Comparison of ENCODE assay signal across 18 cellular contexts in the genomic region with DNA sequence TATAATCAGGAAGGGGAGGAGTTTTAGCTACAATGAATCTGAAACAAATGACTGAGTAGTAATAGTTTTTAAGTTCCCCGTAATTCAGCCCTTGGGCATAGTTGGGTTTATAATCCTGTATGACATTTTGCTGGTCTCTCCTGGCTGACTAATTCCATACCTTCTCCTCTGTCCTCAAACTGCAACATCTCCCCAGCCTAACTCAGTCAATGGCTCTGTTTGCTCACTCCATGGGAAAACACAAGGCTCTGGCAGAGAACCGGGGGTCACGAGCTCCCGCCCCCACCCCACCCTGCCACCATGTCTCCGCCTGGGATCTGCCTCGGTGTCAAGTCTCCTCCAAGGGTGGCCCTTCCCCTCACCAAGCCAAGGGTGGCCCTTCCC.
DNase-seq lines count a peak whose midpoint lies in the region; ATAC-seq and TF ChIP-seq lines count a peak whose summit lies in the region.
"Had no signal": no experiment of that assay in that cellular context is flagged by ENCODE, and none has a peak within 500 bp of the region (broad histone marks: within the 10 kb centered on the region; RNA-seq: fewer than 3 reads in every experiment).

No MANE protein-coding gene starts in this region.

- H3K4me1 Mint-ChIP-seq in natural killer cell, result peaks cover 43 to 48% of the 10 kb centered on the region in 2 donors
- H3K4me1 Mint-ChIP-seq in natural killer cell treated with Interleukin-12 subunit alpha and Interleukin-12 subunit beta and Interleukin-15 and Interleukin-18, amount 100 ng/mL, for 72 hours (ENCODE audit: low read depth in 2 of 2), result peaks cover 21 to 35% of the 10 kb centered on the region in 2 donors
- H3K4me1 Mint-ChIP-seq in T-cell, result peaks cover 42 to 80% (median 76%) of the 10 kb centered on the region in 3 donors
- peaks cover 35% of the 10 kb centered on the region for H3K4me1 Mint-ChIP-seq in activated naive CD8-positive, alpha-beta T cell treated with anti-CD3 and anti-CD28 coated beads, Interleukin-2, amount 10 ng/mL, durations not matched to agents 7 days and 5 days

- H3K27me3 Mint-ChIP-seq in natural killer cell (ENCODE audit: low read depth in 2 of 2) (no peaks in the 10 kb centered on the region), T-cell (no peaks in the 10 kb centered on the region)
- H3K27me3 Mint-ChIP-seq in natural killer cell treated with Interleukin-12 subunit alpha and Interleukin-12 subunit beta and Interleukin-15 and Interleukin-18, amount 100 ng/mL, for 72 hours, result no peaks in the 10 kb centered on the region
- H3K27me3 Mint-ChIP-seq in activated naive CD8-positive, alpha-beta T cell treated with anti-CD3 and anti-CD28 coated beads, Interleukin-2, amount 10 ng/mL, durations not matched to agents 7 days and 5 days, result no peaks in the 10 kb centered on the region
- H3K27me3 Mint-ChIP-seq: progenitor cell of endocrine pancreas had no signal

- no peaks in the 10 kb centered on the region for H3K9me3 ChIP-seq in tibial nerve
- H3K9me3 ChIP-seq: adrenal gland, gastroesophageal sphincter, vagina had no signal

- H3K36me3 ChIP-seq in tibial nerve, result no peaks in the 10 kb centered on the region
- H3K36me3 ChIP-seq: adrenal gland, vagina had no signal

- DNase-seq in natural killer cell (no peak), T-cell (peak in 1 of 34 experiments; percentile 18), inferior parietal cortex (ENCODE audit: extremely low spot score) (no peak), tibial nerve (ENCODE audit: low spot score in 2 of 2) (no peak), COR-L47 (lab: John Stamatoyannopoulos, UW) (no peak)
- no peak for DNase-seq in natural killer cell treated with Interleukin-12 subunit alpha and Interleukin-12 subunit beta and Interleukin-15 and Interleukin-18, amount 100 ng/mL, for 72 hours (ENCODE audit: low spot score)
- no peak for DNase-seq in activated naive CD8-positive, alpha-beta T cell treated with anti-CD3 and anti-CD28 coated beads, Interleukin-2, amount 10 ng/mL, durations not matched to agents 7 days and 5 days
- DNase-seq: GM23248; left colon; NCI-H1694 treated with DMSO at 0.1 percent for 48 hours; stimulated activated CD4-positive, alpha-beta T cell treated with anti-CD3 and anti-CD28 coated beads, Interleukin-2, amount 100 ng/mL, for 48 hours had no signal

- no peaks in the 10 kb centered on the region for H3K9me3 Mint-ChIP-seq in natural killer cell
- no peaks in the 10 kb centered on the region for H3K9me3 Mint-ChIP-seq in natural killer cell treated with Interleukin-12 subunit alpha and Interleukin-12 subunit beta and Interleukin-15 and Interleukin-18, amount 100 ng/mL, for 72 hours
- no peaks in the 10 kb centered on the region for H3K9me3 Mint-ChIP-seq in T-cell
- no peaks in the 10 kb centered on the region for H3K9me3 Mint-ChIP-seq in activated naive CD8-positive, alpha-beta T cell treated with anti-CD3 and anti-CD28 coated beads, Interleukin-2, amount 10 ng/mL, durations not matched to agents 7 days and 5 days
- H3K9me3 Mint-ChIP-seq: neural crest cell had no signal

- 65 to 82% methylated on average over 5 to 6 of the region's 6 CpGs for WGBS in tibial nerve, 2 donors

- peak overlapping the region; percentile 52 for H3K4me3 Mint-ChIP-seq in natural killer cell
- no peak overlapping the region for H3K4me3 Mint-ChIP-seq in natural killer cell treated with Interleukin-12 subunit alpha and Interleukin-12 subunit beta and Interleukin-15 and Interleukin-18, amount 100 ng/mL, for 72 hours
- H3K4me3 Mint-ChIP-seq in T-cell, result peak overlapping the region; percentile 42 to 71 (median 59)
- peak overlapping the region; percentile 70 for H3K4me3 Mint-ChIP-seq in activated naive CD8-positive, alpha-beta T cell treated with anti-CD3 and anti-CD28 coated beads, Interleukin-2, amount 10 ng/mL, durations not matched to agents 7 days and 5 days
- H3K4me3 Mint-ChIP-seq: neural crest cell had no signal

- H3K4me1 ChIP-seq in tibial nerve, result peaks cover 0 to 52% (median 18%) of the 10 kb centered on the region in 4 donors

- TF ChIP-seq EP300 in tibial nerve (IDR thresholded peaks at IDR 0.05), result no peak

- H3K27ac Mint-ChIP-seq in natural killer cell (peak overlapping the region; percentile 51 to 58), T-cell (peak overlapping the region; percentile 71 to 94)
- H3K27ac Mint-ChIP-seq in natural killer cell treated with Interleukin-12 subunit alpha and Interleukin-12 subunit beta and Interleukin-15 and Interleukin-18, amount 100 ng/mL, for 72 hours, result no peak overlapping the region
- H3K27ac Mint-ChIP-seq in activated naive CD8-positive, alpha-beta T cell treated with anti-CD3 and anti-CD28 coated beads, Interleukin-2, amount 10 ng/mL, durations not matched to agents 7 days and 5 days, result peak overlapping the region; percentile 95
- H3K27ac Mint-ChIP-seq: progenitor cell of endocrine pancreas had no signal

- H3K4me3 ChIP-seq in tibial nerve, result no peak overlapping the region
- H3K4me3 ChIP-seq: adrenal gland, gastroesophageal sphincter, GM23248, skin epidermis, vagina had no signal

- no peaks in the 10 kb centered on the region for H3K36me3 Mint-ChIP-seq in natural killer cell
- H3K36me3 Mint-ChIP-seq in natural killer cell treated with Interleukin-12 subunit alpha and Interleukin-12 subunit beta and Interleukin-15 and Interleukin-18, amount 100 ng/mL, for 72 hours, result no peaks in the 10 kb centered on the region
- peaks cover 23% of the 10 kb centered on the region for H3K36me3 Mint-ChIP-seq in T-cell
- peaks cover 11% of the 10 kb centered on the region for H3K36me3 Mint-ChIP-seq in activated naive CD8-positive, alpha-beta T cell treated with anti-CD3 and anti-CD28 coated beads, Interleukin-2, amount 10 ng/mL, durations not matched to agents 7 days and 5 days

- no peaks in the 10 kb centered on the region for H3K27me3 ChIP-seq in tibial nerve
- H3K27me3 ChIP-seq: adrenal gland, gastroesophageal sphincter, vagina had no signal

- CTCF ChIA-PET in T-cell (lab: Charles Lee), result no interaction called here

- TF ChIP-seq POLR2A in tibial nerve (IDR thresholded peaks at IDR 0.05), result no peak

- ATAC-seq in natural killer cell (no peak), T-cell (replicated peaks in 1 of 4) (peak in 1 of 4 experiments; percentile 18)
- no peak for ATAC-seq in natural killer cell treated with Interleukin-12 subunit alpha and Interleukin-12 subunit beta and Interleukin-15 and Interleukin-18, amount 100 ng/mL, for 72 hours
- no peak for ATAC-seq in activated naive CD8-positive, alpha-beta T cell treated with anti-CD3 and anti-CD28 coated beads, Interleukin-2, amount 10 ng/mL, durations not matched to agents 7 days and 5 days (ENCODE audit: low read depth)
- ATAC-seq: gastroesophageal sphincter, left colon had no signal

- TF ChIP-seq CTCF in natural killer cell (IDR thresholded peaks at IDR 0.05) (no peak), tibial nerve (IDR thresholded peaks at IDR 0.05) (no peak)

- intact Hi-C loops in natural killer cell (cut with micrococcal nuclease), result no loop called here

- H3K27ac ChIP-seq in tibial nerve, result peak overlapping the region in 1 of 4 donors; percentile 7
- H3K27ac ChIP-seq: adrenal gland, GM23248, vagina, VCaP had no signal

- POLR2A ChIA-PET in T-cell (lab: Charles Lee), result no interaction called here
- POLR2A ChIA-PET in activated naive CD8-positive, alpha-beta T cell treated with anti-CD3 and anti-CD28 coated beads, Interleukin-2, amount 10 ng/mL, durations not matched to agents 7 days and 5 days (lab: Charles Lee), result interaction anchor here (1.0 kb wide), 1 partner anchor 24 kb away, joined by 3 read pairs; no protein-coding TSS in a partner anchor

Comparison
In these comparisons a context has a peak if more than half of its experiments do, and no peak if none do; other contexts are left out.
1. H3K27ac Mint-ChIP-seq: peak in natural killer cell (2 of 2), T-cell (2 of 2) and activated naive CD8-positive, alpha-beta T cell treated with anti-CD3 and anti-CD28 coated beads, Interleukin-2, amount 10 ng/mL, durations not matched to agents 7 days and 5 days (single experiment); none in natural killer cell treated with Interleukin-12 subunit alpha and Interleukin-12 subunit beta and Interleukin-15 and Interleukin-18, amount 100 ng/mL, for 72 hours (0 of 2).